ENCODE assay signal across 12 cellular contexts in the genomic region with DNA sequence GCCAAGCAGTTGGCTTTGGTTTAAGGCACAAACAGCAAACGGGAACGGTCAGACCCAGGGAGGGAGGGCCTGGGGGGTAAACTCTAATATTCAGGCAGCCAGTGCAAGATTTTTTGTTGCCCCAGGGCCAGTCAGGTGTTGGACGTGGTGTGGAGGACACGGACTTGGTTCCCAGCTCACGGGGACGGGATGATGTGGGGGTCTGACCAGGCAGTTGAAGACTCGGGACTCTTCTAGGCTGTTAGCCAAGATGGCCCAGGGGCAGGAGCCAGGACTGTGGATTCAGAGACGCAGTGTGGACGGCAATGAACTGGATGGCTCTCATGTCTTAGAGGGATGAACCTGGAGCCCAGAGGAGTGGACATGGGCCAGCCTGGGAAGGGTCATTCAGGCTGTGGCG.
DNase-seq lines count a peak whose midpoint lies in the region; ATAC-seq and TF ChIP-seq lines count a peak whose summit lies in the region.
"Had no signal": no experiment of that assay in that cellular context is flagged by ENCODE, and none has a peak within 500 bp of the region (broad histone marks: within the 10 kb centered on the region; RNA-seq: fewer than 3 reads in every experiment).

No MANE protein-coding gene starts in this region.

- no TSS peak for BruUV-seq in mammary epithelial cell (replicated peaks; lab: Mats Ljungman, UMichigan)

- dilution Hi-C loops in mammary epithelial cell (cut with HindIII; ENCODE audit: low sequenced_read_pairs): no loop called here

- no peak for TF ChIP-seq CTCF in mammary epithelial cell (conservative IDR thresholded peaks at IDR 0.05 in 1 of 2, IDR thresholded peaks at IDR 0.05 in 1 of 2; ENCODE audit: extremely low read depth in 1 of 2, insufficient read depth in 1 of 2, low read depth in 1 of 2, low read length in 2 of 2)
- TF ChIP-seq CTCF in left lung (IDR thresholded peaks at IDR 0.05): no peak
- no peak for TF ChIP-seq CTCF in gastrocnemius medialis (IDR thresholded peaks at IDR 0.05 in 4 of 5, conservative IDR thresholded peaks at IDR 0.05 in 1 of 5)

- no peak for DNase-seq in mammary epithelial cell
- DNase-seq in left lung: peak in 1 of 2 donors; percentile 58
- DNase-seq in gastrocnemius medialis: no peak
- DNase-seq in DMS 273 (lab: John Stamatoyannopoulos, UW; ENCODE audit: unreplicated experiment): no peak
- DNase-seq in iPS-NIHi7 (ENCODE audit: extremely low spot score): no peak
- DNase-seq in NCI-H1694 (lab: John Stamatoyannopoulos, UW): no peak
- DNase-seq: activated CD4-positive, alpha-beta T cell treated with anti-CD3 and anti-CD28 coated beads, Interleukin-2, amount 50 U/mL, for 1 hour; NCI-H1436 treated with DMSO at 0.1 percent for 48 hours; T-cell; upper lobe of left lung had no signal

- peak overlapping the region in 4 of 11 experiments; percentile 37 to 64 (median 55); a peak in 5 of 22 replicates for H3K27ac ChIP-seq in BLaER1 treated with 17β-estradiol and CSF1 and Interleukin-3, amounts not matched to agents 10 nM and 100 nM
- no peak overlapping the region for H3K27ac ChIP-seq in mammary epithelial cell (ENCODE audit: insufficient read depth, low read depth, low read length)
- peak overlapping the region; percentile 55 to 59 for H3K27ac ChIP-seq in left lung
- peak overlapping the region; percentile 11 to 66 (median 60) for H3K27ac ChIP-seq in gastrocnemius medialis

- 47% methylated on average over 10 of the region's 10 CpGs for WGBS in mammary epithelial cell (ENCODE audit: low coverage, missing lambda C conversion rate)

- no peaks in the 10 kb centered on the region for H3K27me3 ChIP-seq in BLaER1 treated with 17β-estradiol and CSF1 and Interleukin-3, amounts not matched to agents 10 nM and 100 nM
- no peaks in the 10 kb centered on the region for H3K27me3 ChIP-seq in mammary epithelial cell (ENCODE audit: insufficient read depth, low read length)
- no peaks in the 10 kb centered on the region for H3K27me3 ChIP-seq in left lung
- no peaks in the 10 kb centered on the region for H3K27me3 ChIP-seq in gastrocnemius medialis
- H3K27me3 ChIP-seq: upper lobe of left lung had no signal

- TF ChIP-seq POLR2A in gastrocnemius medialis (IDR thresholded peaks at IDR 0.05): no peak

- H3K9me3 ChIP-seq in BLaER1 treated with 17β-estradiol and CSF1 and Interleukin-3, amounts not matched to agents 10 nM and 100 nM (replicated peaks in 1 of 11): peaks cover 3 to 8% (median 6%) of the 10 kb centered on the region in 11 experiments
- H3K9me3 ChIP-seq in mammary epithelial cell (replicated peaks; ENCODE audit: insufficient read depth, low read length) (no peaks in the 10 kb centered on the region), left lung (peaks cover 0 to 3% of the 10 kb centered on the region in 2 donors), gastrocnemius medialis (no peaks in the 10 kb centered on the region)

- no peaks in the 10 kb centered on the region for H4K20me1 ChIP-seq in BLaER1 treated with 17β-estradiol and CSF1 and Interleukin-3, amounts not matched to agents 10 nM and 100 nM
- no peaks in the 10 kb centered on the region for H4K20me1 ChIP-seq in mammary epithelial cell (ENCODE audit: insufficient read depth, low read length)

- CTCF ChIA-PET in mammary epithelial cell (lab: Charles Lee; ENCODE audit: low non-redundant PET): no interaction called here

- ATAC-seq in left lung: no peak
- ATAC-seq in gastrocnemius medialis: no peak
- no peak for ATAC-seq in esophagus mucosa
- ATAC-seq: T-cell had no signal

- peaks cover 15 to 43% (median 37%) of the 10 kb centered on the region in 10 experiments for H3K4me1 ChIP-seq in BLaER1 treated with 17β-estradiol and CSF1 and Interleukin-3, amounts not matched to agents 10 nM and 100 nM
- H3K4me1 ChIP-seq in mammary epithelial cell (ENCODE audit: insufficient read depth, low read length): no peaks in the 10 kb centered on the region
- H3K4me1 ChIP-seq in left lung: peaks cover 0 to 5% of the 10 kb centered on the region in 2 donors
- peaks cover 7 to 10% of the 10 kb centered on the region in 2 donors for H3K4me1 ChIP-seq in gastrocnemius medialis

- H3K4me2 ChIP-seq in BLaER1 treated with 17β-estradiol and CSF1 and Interleukin-3, amounts not matched to agents 10 nM and 100 nM: peak overlapping the region; percentile 60 to 86 (median 77); a peak in 21 of 22 replicates
- H3K4me2 ChIP-seq in mammary epithelial cell (ENCODE audit: insufficient read depth, low read depth, low read length): no peak overlapping the region

- intact Hi-C loops in mammary epithelial cell (cut with micrococcal nuclease) (no loop called here), left lung (cut with DNase I) (no loop called here), gastrocnemius medialis (cut with DNase I; ENCODE audit: low total_unique reads) (no loop called here)

- H3K36me3 ChIP-seq in BLaER1 treated with 17β-estradiol and CSF1 and Interleukin-3, amounts not matched to agents 10 nM and 100 nM: no peaks in the 10 kb centered on the region
- no peaks in the 10 kb centered on the region for H3K36me3 ChIP-seq in mammary epithelial cell (ENCODE audit: insufficient read depth, low read length)
- no peaks in the 10 kb centered on the region for H3K36me3 ChIP-seq in left lung
- H3K36me3 ChIP-seq in gastrocnemius medialis: no peaks in the 10 kb centered on the region
- H3K36me3 ChIP-seq: upper lobe of left lung had no signal

- in situ Hi-C loops in mammary epithelial cell (cut with MboI; ENCODE audit: low sequenced_read_pairs in 2 of 2) (no loop called here), gastrocnemius medialis (cut with MboI; ENCODE audit: low sequenced_read_pairs in 4 of 4) (loop anchor here in 1 of 4 donors (25.0 kb wide), 1 partner anchor 111 kb away; no protein-coding TSS in a partner anchor)

- no peak overlapping the region for H3K4me3 ChIP-seq in BLaER1 treated with 17β-estradiol and CSF1 and Interleukin-3, amounts not matched to agents 10 nM and 100 nM
- H3K4me3 ChIP-seq in mammary epithelial cell (replicated peaks in 1 of 3; ENCODE audit: insufficient read depth in 1 of 3, low read depth in 2 of 3, low read length in 3 of 3) (no peak overlapping the region), left lung (no peak overlapping the region), gastrocnemius medialis (no peak overlapping the region)
- H3K4me3 ChIP-seq: upper lobe of left lung had no signal

- peak overlapping the region; percentile 67 for H2AFZ ChIP-seq in mammary epithelial cell (ENCODE audit: low read depth, low read length)

- H3K79me2 ChIP-seq in mammary epithelial cell (ENCODE audit: insufficient read depth, low read length): no peaks in the 10 kb centered on the region

- peak overlapping the region in 8 of 11 experiments; percentile 6 to 58 (median 44); a peak in 8 of 22 replicates for H3K9ac ChIP-seq in BLaER1 treated with 17β-estradiol and CSF1 and Interleukin-3, amounts not matched to agents 10 nM and 100 nM
- H3K9ac ChIP-seq in mammary epithelial cell (ENCODE audit: insufficient read depth, low read length): no peak overlapping the region
